8 cellular contexts compared by ENCODE assay signal in the genomic region with DNA sequence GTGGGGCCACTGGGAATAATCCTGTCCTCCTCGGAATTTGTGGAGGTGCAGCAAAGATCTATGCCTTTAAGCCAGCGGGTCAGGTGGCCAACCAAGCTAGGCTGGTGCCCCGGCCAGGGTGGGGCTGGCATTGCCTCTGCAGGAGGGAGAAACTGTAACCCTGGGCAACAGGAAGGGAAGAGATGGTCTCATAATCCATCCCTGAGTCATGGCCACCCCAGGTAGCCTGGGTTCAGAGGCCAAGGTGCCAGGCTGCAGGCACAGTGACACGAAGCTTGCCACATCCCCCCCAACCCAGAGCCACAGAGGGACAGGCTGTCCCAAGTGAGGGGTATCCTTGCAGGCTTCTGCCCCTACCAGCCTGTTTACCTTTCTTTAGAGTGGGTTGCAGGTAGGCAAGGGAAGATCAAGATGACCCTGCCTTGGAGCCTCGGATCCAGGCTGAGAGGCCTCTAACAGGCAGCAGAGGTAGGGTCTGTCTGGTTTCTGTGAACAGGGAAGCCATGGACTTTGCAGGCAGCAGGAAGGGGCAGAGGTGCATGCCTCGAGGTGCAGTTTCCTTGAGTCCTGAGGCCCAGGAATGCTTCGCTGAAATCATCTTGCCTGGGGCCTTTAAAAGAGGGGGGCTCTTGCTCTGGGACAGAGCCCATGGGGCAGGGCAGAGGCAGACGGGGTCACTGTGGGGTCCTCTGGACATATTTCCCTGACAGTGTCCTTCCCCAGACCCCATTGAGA. TPM values are rescaled to one million over a fixed set of nuclear protein-coding genes. Genes with fewer than 3 reads are reported as not detected.
A peak's percentile ranks its signal among the peaks of the same experiment; 100 is the strongest.
DNase-seq lines count a peak whose midpoint lies in the region; ATAC-seq lines count a peak whose summit lies in the region.

No MANE protein-coding gene starts in this region.

- CTCF ChIA-PET in activated CD4-positive, alpha-beta memory T cell treated with anti-CD3 and anti-CD28 coated beads, Interleukin-2, amount 10 ng/mL, durations not matched to agents 7 days and 5 days (lab: Charles Lee) = interaction anchor here (0.8 kb wide), 1 partner anchor 20 kb away, joined by 3 read pairs; no protein-coding TSS in a partner anchor

- H3K27me3 ChIP-seq in subcutaneous abdominal adipose tissue (ENCODE audit: control insufficient read depth in 5 of 5, insufficient read depth in 4 of 5, low read length in 5 of 5) = no peaks in the 10 kb centered on the region

- peak overlapping the region in 4 of 5 donors; percentile 37 to 73 (median 58) for H3K9ac ChIP-seq in subcutaneous abdominal adipose tissue (ENCODE audit: low read length in 5 of 5)

- no peak for DNase-seq in T-helper 2 cell treated with Interferon-gamma antibody and Interleukin-4, amounts not matched to agents 5 μg/mL and 100 μg/mL, for 36 hours (ENCODE audit: low spot score)
- DNase-seq in T-helper 2 cell (no peak), kidney glomerular epithelial cell (lab: John Stamatoyannopoulos, UW) (peak; percentile 54)
- no peak for DNase-seq in activated CD4-positive, alpha-beta memory T cell treated with anti-CD3 and anti-CD28 coated beads, Interleukin-2, amount 10 ng/mL, durations not matched to agents 7 days and 5 days

- POLR2A ChIA-PET in activated CD4-positive, alpha-beta memory T cell treated with anti-CD3 and anti-CD28 coated beads, Interleukin-2, amount 10 ng/mL, durations not matched to agents 7 days and 5 days (lab: Charles Lee) = interaction anchor here (5.1 to 8.5 kb wide), 3 partner anchors 8 to 27 kb away, joined by 39 to 201 read pairs (median 144); a partner anchor contains a TSS

- peak overlapping the region in 4 of 5 donors; percentile 16 to 55 (median 34) for H3K4me3 ChIP-seq in subcutaneous abdominal adipose tissue (ENCODE audit: low read depth in 1 of 5, low read length in 5 of 5)

- peak overlapping the region; percentile 98 for H3K27ac ChIP-seq in subcutaneous abdominal adipose tissue (ENCODE audit: low read depth, low read length)

- H3K36me3 Mint-ChIP-seq in T-helper 2 cell treated with Interferon-gamma antibody and Interleukin-4, amounts not matched to agents 5 μg/mL and 100 μg/mL, for 36 hours (ENCODE audit: low read depth) = peaks cover 21% of the 10 kb centered on the region
- peaks cover 36% of the 10 kb centered on the region for H3K36me3 Mint-ChIP-seq in activated CD4-positive, alpha-beta memory T cell treated with anti-CD3 and anti-CD28 coated beads, Interleukin-2, amount 10 ng/mL, durations not matched to agents 7 days and 5 days (ENCODE audit: low read depth)

- peaks cover 22 to 80% (median 73%) of the 10 kb centered on the region in 5 donors for H3K4me1 ChIP-seq in subcutaneous abdominal adipose tissue (ENCODE audit: control insufficient read depth in 5 of 5, insufficient read depth in 5 of 5, low read length in 5 of 5)

- ATAC-seq in GM19351 (IDR thresholded peaks at IDR 0.05; ENCODE audit: unreplicated experiment) (no peak), HG02840 (IDR thresholded peaks at IDR 0.05; ENCODE audit: low FRiP score, unreplicated experiment) (no peak), GM18867 (IDR thresholded peaks at IDR 0.05; ENCODE audit: unreplicated experiment) (no peak)

- peak overlapping the region; percentile 41 for H3K27ac Mint-ChIP-seq in T-helper 2 cell treated with Interferon-gamma antibody and Interleukin-4, amounts not matched to agents 5 μg/mL and 100 μg/mL, for 36 hours
- peak overlapping the region; percentile 26 for H3K27ac Mint-ChIP-seq in activated CD4-positive, alpha-beta memory T cell treated with anti-CD3 and anti-CD28 coated beads, Interleukin-2, amount 10 ng/mL, durations not matched to agents 7 days and 5 days

- peaks cover 2% of the 10 kb centered on the region for H3K27me3 Mint-ChIP-seq in T-helper 2 cell treated with Interferon-gamma antibody and Interleukin-4, amounts not matched to agents 5 μg/mL and 100 μg/mL, for 36 hours (ENCODE audit: low read depth)
- H3K27me3 Mint-ChIP-seq in activated CD4-positive, alpha-beta memory T cell treated with anti-CD3 and anti-CD28 coated beads, Interleukin-2, amount 10 ng/mL, durations not matched to agents 7 days and 5 days = no peaks in the 10 kb centered on the region

- no peaks in the 10 kb centered on the region for H3K9me3 Mint-ChIP-seq in T-helper 2 cell treated with Interferon-gamma antibody and Interleukin-4, amounts not matched to agents 5 μg/mL and 100 μg/mL, for 36 hours
- no peaks in the 10 kb centered on the region for H3K9me3 Mint-ChIP-seq in activated CD4-positive, alpha-beta memory T cell treated with anti-CD3 and anti-CD28 coated beads, Interleukin-2, amount 10 ng/mL, durations not matched to agents 7 days and 5 days

- peak overlapping the region; percentile 21 for H3K4me3 Mint-ChIP-seq in T-helper 2 cell treated with Interferon-gamma antibody and Interleukin-4, amounts not matched to agents 5 μg/mL and 100 μg/mL, for 36 hours
- H3K4me3 Mint-ChIP-seq in activated CD4-positive, alpha-beta memory T cell treated with anti-CD3 and anti-CD28 coated beads, Interleukin-2, amount 10 ng/mL, durations not matched to agents 7 days and 5 days = no peak overlapping the region

- peaks cover 0 to 32% (median 17%) of the 10 kb centered on the region in 5 donors for H3K36me3 ChIP-seq in subcutaneous abdominal adipose tissue (ENCODE audit: control insufficient read depth in 5 of 5, insufficient read depth in 5 of 5, low read length in 5 of 5)

- H3K9me3 ChIP-seq in subcutaneous abdominal adipose tissue (ENCODE audit: control insufficient read depth in 5 of 5, low read length in 5 of 5) = no peaks in the 10 kb centered on the region

- peaks cover 53% of the 10 kb centered on the region for H3K4me1 Mint-ChIP-seq in T-helper 2 cell treated with Interferon-gamma antibody and Interleukin-4, amounts not matched to agents 5 μg/mL and 100 μg/mL, for 36 hours (ENCODE audit: low read depth)
- peaks cover 72% of the 10 kb centered on the region for H3K4me1 Mint-ChIP-seq in activated CD4-positive, alpha-beta memory T cell treated with anti-CD3 and anti-CD28 coated beads, Interleukin-2, amount 10 ng/mL, durations not matched to agents 7 days and 5 days

RNA-seq across cellular contexts. Expression of a gene that starts 4.0 kb away (rescaled TPM):
- 100 to 1,000 TPM; 193 to 196 TPM for total RNA-seq in activated CD4-positive, alpha-beta memory T cell treated with anti-CD3 and anti-CD28 coated beads, Interleukin-2, amount 10 ng/mL, durations not matched to agents 7 days and 5 days

RNA-seq across cellular contexts. Expression of a gene that starts 20.3 kb away (rescaled TPM):
- 100 to 1,000 TPM; 933 to 960 TPM for total RNA-seq in activated CD4-positive, alpha-beta memory T cell treated with anti-CD3 and anti-CD28 coated beads, Interleukin-2, amount 10 ng/mL, durations not matched to agents 7 days and 5 days

RNA-seq across cellular contexts. Expression of a gene that starts 48.7 kb away (rescaled TPM):
- total RNA-seq in activated CD4-positive, alpha-beta memory T cell treated with anti-CD3 and anti-CD28 coated beads, Interleukin-2, amount 10 ng/mL, durations not matched to agents 7 days and 5 days = 10 to 100 TPM; 29.0 to 30.1 TPM
